Comparison of ENCODE assay signal across 9 cellular contexts in the genomic region with DNA sequence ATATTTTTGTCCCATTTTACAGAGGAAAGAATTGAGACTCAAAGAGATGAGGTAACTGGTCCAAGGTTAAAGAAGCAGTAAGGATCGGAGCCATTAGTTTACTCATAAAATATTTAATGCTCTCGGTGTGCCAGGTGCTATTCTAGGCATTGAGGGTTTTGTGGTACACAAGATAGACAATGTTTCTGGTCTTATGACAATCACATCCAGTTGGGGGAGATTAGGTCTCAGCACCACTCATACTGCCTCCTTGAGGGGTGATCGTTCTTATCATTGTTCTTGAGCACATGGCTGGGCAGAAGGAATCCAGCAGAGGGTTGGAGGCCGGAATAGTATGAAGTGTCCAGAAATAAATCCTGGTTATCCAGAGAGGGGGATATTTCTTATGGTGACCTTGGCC. TPM values are rescaled to one million over a fixed set of nuclear protein-coding genes. Genes with fewer than 3 reads are reported as not detected.
"Had no signal": no experiment of that assay in that cellular context is flagged by ENCODE, and none has a peak within 500 bp of the region (broad histone marks: within the 10 kb centered on the region; RNA-seq: fewer than 3 reads in every experiment).

No MANE protein-coding gene starts in this region.

- DNase-seq: posterior cingulate gyrus had no signal

- H3K9me3 Mint-ChIP-seq: T-helper 1 cell treated with Interleukin-12 subunit alpha and Interleukin-12 subunit beta and Interleukin-4 antibody, amounts not matched to agents 30 μg/mL and 1 μg/mL, for 36 hours had no signal

- H3K36me3 ChIP-seq: breast epithelium had no signal

- H3K36me3 Mint-ChIP-seq: mesothelial cell of epicardium had no signal

- H3K9me3 ChIP-seq: breast epithelium had no signal

- H3K27ac Mint-ChIP-seq: mesothelial cell of epicardium; T-helper 1 cell treated with Interleukin-12 subunit alpha and Interleukin-12 subunit beta and Interleukin-4 antibody, amounts not matched to agents 30 μg/mL and 1 μg/mL, for 36 hours had no signal

- H3K27ac ChIP-seq: breast epithelium, hepatocyte had no signal

- ATAC-seq: SK-N-SH treated with all-trans-retinoic acid at 6 μM for 48 hours had no signal

- H3K4me3 ChIP-seq: breast epithelium, hepatocyte had no signal

- H3K4me3 Mint-ChIP-seq: mesothelial cell of epicardium; T-helper 1 cell treated with Interleukin-12 subunit alpha and Interleukin-12 subunit beta and Interleukin-4 antibody, amounts not matched to agents 30 μg/mL and 1 μg/mL, for 36 hours had no signal

- H3K4me1 ChIP-seq: breast epithelium had no signal

- H3K27me3 ChIP-seq: breast epithelium, hepatocyte had no signal

RNA-seq across cellular contexts. Expression of a gene that starts 40.7 kb away (rescaled TPM):
- total RNA-seq: endothelial cell of umbilical vein, fibroblast of lung, mesothelial cell of epicardium had no signal
- polyA plus RNA-seq: endothelial cell of umbilical vein, fibroblast of lung, hepatocyte had no signal

RNA-seq across cellular contexts. Expression of a gene that starts 50.9 kb away (rescaled TPM):
- total RNA-seq: fibroblast of lung, myocyte had no signal
- polyA plus RNA-seq: fibroblast of lung had no signal
